In the genomic region with DNA sequence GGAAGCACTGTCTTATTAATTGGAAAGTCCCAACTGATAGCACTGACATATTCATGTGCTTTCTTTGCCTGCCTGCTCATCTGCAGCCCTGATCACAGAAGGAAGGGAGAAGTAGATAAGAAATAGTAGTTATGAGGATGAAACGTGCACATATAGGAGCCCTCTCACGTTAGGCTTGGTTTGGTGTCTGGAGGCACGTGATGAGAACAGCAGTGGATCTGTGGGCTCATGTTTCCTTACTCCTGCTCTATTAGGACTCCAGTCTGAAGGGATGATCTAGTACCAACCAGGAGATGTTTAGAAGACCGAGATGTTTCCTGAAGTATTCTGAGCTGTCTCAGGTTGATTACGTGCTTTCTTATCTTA, we compare ENCODE assay signal across 1 cellular context.
TF ChIP-seq lines count a peak whose summit lies in the region.

No MANE protein-coding gene starts in this region.

TF ChIP-seq in K562, 482 proteins besides CTCF, POLR2A, EP300 and RAD21 (continues in another document):
- no peak for TF ChIP-seq RBFOX2 (IDR thresholded peaks at IDR 0.05; ENCODE audit: low read depth, low read length)
- no peak for TF ChIP-seq ILF3 (IDR thresholded peaks at IDR 0.05; ENCODE audit: borderline replicate concordance)
- TF ChIP-seq CBFA2T2 (conservative IDR thresholded peaks at IDR 0.05), result 0 out of 2 replicates have a peak, but pooled peaks have one; percentile 8
- TF ChIP-seq MED1 (CRISPR knock-in tag; IDR thresholded peaks at IDR 0.05; ENCODE audit: borderline replicate concordance), result no peak
- no peak for TF ChIP-seq DNMT1 (IDR thresholded peaks at IDR 0.05)
- TF ChIP-seq ZFP91 (CRISPR knock-in tag; IDR thresholded peaks at IDR 0.05), result no peak
- TF ChIP-seq TFAP4 (CRISPR knock-in tag; IDR thresholded peaks at IDR 0.05; ENCODE audit: borderline replicate concordance), result no peak
- no peak for TF ChIP-seq SRSF7 (optimal IDR thresholded peaks at IDR 0.05; ENCODE audit: low read depth, low read length)
- TF ChIP-seq ZNF217 (CRISPR knock-in tag; IDR thresholded peaks at IDR 0.05), result no peak
- TF ChIP-seq SREBF2 (CRISPR knock-in tag; IDR thresholded peaks at IDR 0.05), result no peak
- TF ChIP-seq ZSCAN32 (CRISPR knock-in tag; IDR thresholded peaks at IDR 0.05), result no peak
- TF ChIP-seq TFE3 (CRISPR knock-in tag; IDR thresholded peaks at IDR 0.05), result peak; percentile 15; the same call in 1 of the 2 replicates
- no peak; the same call in 1 of the 2 replicates for TF ChIP-seq HMBOX1 (IDR thresholded peaks at IDR 0.05)
- no peak for TF ChIP-seq GMEB1 (CRISPR knock-in tag; IDR thresholded peaks at IDR 0.05)
- no peak for TF ChIP-seq GTF2F1 (IDR thresholded peaks at IDR 0.05; ENCODE audit: low read depth, low read length)
- no peak for TF ChIP-seq ZNF408 (CRISPR knock-in tag; IDR thresholded peaks at IDR 0.05; ENCODE audit: low read depth)
- no peak for TF ChIP-seq CBX8 (IDR thresholded peaks at IDR 0.05; ENCODE audit: borderline replicate concordance, extremely low read depth, low read depth, low read length, poor library complexity, severe bottlenecking)
- no peak for TF ChIP-seq ZNF232 (CRISPR knock-in tag; IDR thresholded peaks at IDR 0.05)
- TF ChIP-seq CREM (IDR thresholded peaks at IDR 0.05; ENCODE audit: low read depth), result peak; percentile 56; the same call in 1 of the 2 replicates
- no peak for TF ChIP-seq SMAD2 (IDR thresholded peaks at IDR 0.05; ENCODE audit: low read depth, low read length)
- no peak for TF ChIP-seq ATF1 (CRISPR knock-in tag; IDR thresholded peaks at IDR 0.05)
- no peak for TF ChIP-seq ATF1 (tag; IDR thresholded peaks at IDR 0.05)
- no peak for TF ChIP-seq THRAP3 (IDR thresholded peaks at IDR 0.05; ENCODE audit: borderline replicate concordance)
- no peak for TF ChIP-seq ZNF561 (CRISPR knock-in tag; conservative IDR thresholded peaks at IDR 0.05)
- no peak for TF ChIP-seq ZNF79 (CRISPR knock-in tag; IDR thresholded peaks at IDR 0.05; ENCODE audit: low read depth)
- no peak for TF ChIP-seq KDM1A (IDR thresholded peaks at IDR 0.05)
- no peak for TF ChIP-seq LCOR (CRISPR knock-in tag; IDR thresholded peaks at IDR 0.05)
- peak; percentile 91 for TF ChIP-seq BHLHE40 (IDR thresholded peaks at IDR 0.05; ENCODE audit: low read length)
- TF ChIP-seq SREBF1 (IDR thresholded peaks at IDR 0.05; ENCODE audit: borderline replicate concordance, low read depth, low read length), result no peak
- TF ChIP-seq RFX1 (IDR thresholded peaks at IDR 0.05), result no peak
- no peak for TF ChIP-seq ETS2 (tag; IDR thresholded peaks at IDR 0.05; ENCODE audit: borderline replicate concordance, poor library complexity, severe bottlenecking)
- TF ChIP-seq, protein P1, sequence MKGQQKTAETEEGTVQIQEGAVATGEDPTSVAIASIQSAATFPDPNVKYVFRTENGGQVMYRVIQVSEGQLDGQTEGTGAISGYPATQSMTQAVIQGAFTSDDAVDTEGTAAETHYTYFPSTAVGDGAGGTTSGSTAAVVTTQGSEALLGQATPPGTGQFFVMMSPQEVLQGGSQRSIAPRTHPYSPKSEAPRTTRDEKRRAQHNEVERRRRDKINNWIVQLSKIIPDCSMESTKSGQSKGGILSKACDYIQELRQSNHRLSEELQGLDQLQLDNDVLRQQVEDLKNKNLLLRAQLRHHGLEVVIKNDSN (CRISPR knock-in tag; IDR thresholded peaks at IDR 0.05), result peak; percentile 51
- TF ChIP-seq NKRF (IDR thresholded peaks at IDR 0.05; ENCODE audit: borderline replicate concordance), result no peak
- no peak for TF ChIP-seq ZFX (CRISPR knock-in tag; IDR thresholded peaks at IDR 0.05)
- TF ChIP-seq, protein P2, sequence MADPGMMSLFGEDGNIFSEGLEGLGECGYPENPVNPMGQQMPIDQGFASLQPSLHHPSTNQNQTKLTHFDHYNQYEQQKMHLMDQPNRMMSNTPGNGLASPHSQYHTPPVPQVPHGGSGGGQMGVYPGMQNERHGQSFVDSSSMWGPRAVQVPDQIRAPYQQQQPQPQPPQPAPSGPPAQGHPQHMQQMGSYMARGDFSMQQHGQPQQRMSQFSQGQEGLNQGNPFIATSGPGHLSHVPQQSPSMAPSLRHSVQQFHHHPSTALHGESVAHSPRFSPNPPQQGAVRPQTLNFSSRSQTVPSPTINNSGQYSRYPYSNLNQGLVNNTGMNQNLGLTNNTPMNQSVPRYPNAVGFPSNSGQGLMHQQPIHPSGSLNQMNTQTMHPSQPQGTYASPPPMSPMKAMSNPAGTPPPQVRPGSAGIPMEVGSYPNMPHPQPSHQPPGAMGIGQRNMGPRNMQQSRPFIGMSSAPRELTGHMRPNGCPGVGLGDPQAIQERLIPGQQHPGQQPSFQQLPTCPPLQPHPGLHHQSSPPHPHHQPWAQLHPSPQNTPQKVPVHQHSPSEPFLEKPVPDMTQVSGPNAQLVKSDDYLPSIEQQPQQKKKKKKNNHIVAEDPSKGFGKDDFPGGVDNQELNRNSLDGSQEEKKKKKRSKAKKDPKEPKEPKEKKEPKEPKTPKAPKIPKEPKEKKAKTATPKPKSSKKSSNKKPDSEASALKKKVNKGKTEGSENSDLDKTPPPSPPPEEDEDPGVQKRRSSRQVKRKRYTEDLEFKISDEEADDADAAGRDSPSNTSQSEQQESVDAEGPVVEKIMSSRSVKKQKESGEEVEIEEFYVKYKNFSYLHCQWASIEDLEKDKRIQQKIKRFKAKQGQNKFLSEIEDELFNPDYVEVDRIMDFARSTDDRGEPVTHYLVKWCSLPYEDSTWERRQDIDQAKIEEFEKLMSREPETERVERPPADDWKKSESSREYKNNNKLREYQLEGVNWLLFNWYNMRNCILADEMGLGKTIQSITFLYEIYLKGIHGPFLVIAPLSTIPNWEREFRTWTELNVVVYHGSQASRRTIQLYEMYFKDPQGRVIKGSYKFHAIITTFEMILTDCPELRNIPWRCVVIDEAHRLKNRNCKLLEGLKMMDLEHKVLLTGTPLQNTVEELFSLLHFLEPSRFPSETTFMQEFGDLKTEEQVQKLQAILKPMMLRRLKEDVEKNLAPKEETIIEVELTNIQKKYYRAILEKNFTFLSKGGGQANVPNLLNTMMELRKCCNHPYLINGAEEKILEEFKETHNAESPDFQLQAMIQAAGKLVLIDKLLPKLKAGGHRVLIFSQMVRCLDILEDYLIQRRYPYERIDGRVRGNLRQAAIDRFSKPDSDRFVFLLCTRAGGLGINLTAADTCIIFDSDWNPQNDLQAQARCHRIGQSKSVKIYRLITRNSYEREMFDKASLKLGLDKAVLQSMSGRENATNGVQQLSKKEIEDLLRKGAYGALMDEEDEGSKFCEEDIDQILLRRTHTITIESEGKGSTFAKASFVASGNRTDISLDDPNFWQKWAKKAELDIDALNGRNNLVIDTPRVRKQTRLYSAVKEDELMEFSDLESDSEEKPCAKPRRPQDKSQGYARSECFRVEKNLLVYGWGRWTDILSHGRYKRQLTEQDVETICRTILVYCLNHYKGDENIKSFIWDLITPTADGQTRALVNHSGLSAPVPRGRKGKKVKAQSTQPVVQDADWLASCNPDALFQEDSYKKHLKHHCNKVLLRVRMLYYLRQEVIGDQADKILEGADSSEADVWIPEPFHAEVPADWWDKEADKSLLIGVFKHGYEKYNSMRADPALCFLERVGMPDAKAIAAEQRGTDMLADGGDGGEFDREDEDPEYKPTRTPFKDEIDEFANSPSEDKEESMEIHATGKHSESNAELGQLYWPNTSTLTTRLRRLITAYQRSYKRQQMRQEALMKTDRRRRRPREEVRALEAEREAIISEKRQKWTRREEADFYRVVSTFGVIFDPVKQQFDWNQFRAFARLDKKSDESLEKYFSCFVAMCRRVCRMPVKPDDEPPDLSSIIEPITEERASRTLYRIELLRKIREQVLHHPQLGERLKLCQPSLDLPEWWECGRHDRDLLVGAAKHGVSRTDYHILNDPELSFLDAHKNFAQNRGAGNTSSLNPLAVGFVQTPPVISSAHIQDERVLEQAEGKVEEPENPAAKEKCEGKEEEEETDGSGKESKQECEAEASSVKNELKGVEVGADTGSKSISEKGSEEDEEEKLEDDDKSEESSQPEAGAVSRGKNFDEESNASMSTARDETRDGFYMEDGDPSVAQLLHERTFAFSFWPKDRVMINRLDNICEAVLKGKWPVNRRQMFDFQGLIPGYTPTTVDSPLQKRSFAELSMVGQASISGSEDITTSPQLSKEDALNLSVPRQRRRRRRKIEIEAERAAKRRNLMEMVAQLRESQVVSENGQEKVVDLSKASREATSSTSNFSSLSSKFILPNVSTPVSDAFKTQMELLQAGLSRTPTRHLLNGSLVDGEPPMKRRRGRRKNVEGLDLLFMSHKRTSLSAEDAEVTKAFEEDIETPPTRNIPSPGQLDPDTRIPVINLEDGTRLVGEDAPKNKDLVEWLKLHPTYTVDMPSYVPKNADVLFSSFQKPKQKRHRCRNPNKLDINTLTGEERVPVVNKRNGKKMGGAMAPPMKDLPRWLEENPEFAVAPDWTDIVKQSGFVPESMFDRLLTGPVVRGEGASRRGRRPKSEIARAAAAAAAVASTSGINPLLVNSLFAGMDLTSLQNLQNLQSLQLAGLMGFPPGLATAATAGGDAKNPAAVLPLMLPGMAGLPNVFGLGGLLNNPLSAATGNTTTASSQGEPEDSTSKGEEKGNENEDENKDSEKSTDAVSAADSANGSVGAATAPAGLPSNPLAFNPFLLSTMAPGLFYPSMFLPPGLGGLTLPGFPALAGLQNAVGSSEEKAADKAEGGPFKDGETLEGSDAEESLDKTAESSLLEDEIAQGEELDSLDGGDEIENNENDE (IDR thresholded peaks at IDR 0.05; ENCODE audit: low read depth, low read length), result no peak
- TF ChIP-seq SRF (CRISPR knock-in tag; IDR thresholded peaks at IDR 0.05), result no peak
- no peak for TF ChIP-seq ZFPM2 (CRISPR knock-in tag; IDR thresholded peaks at IDR 0.05)
- no peak for TF ChIP-seq NCOR1 (IDR thresholded peaks at IDR 0.05)
- peak; percentile 49 for TF ChIP-seq USF2 (CRISPR knock-in tag; IDR thresholded peaks at IDR 0.05)
- TF ChIP-seq ZNF23 (CRISPR knock-in tag; IDR thresholded peaks at IDR 0.05), result no peak
